In genomic region chr11:6587360-6587953, GRCh38 we compare ENCODE assay signal across 16 cellular contexts. TPM values are rescaled to one million over a fixed set of nuclear protein-coding genes. Genes with fewer than 3 reads are reported as not detected.
DNase-seq lines count a peak whose midpoint lies in the region; ATAC-seq and TF ChIP-seq lines count a peak whose summit lies in the region.
"Had no signal": no experiment of that assay in that cellular context is flagged by ENCODE, and none has a peak within 500 bp of the region (broad histone marks: within the 10 kb centered on the region; RNA-seq: fewer than 3 reads in every experiment).

No MANE protein-coding gene starts in this region.

- H3K36me3 ChIP-seq in left lung: peaks cover 0 to 28% of the 10 kb centered on the region in 2 donors

- peaks cover 3 to 24% of the 10 kb centered on the region in 2 donors for H3K9me3 ChIP-seq in left lung

- TF ChIP-seq CTCF in left lung (IDR thresholded peaks at IDR 0.05): no peak

- peak overlapping the region; percentile 54 for H3K27ac ChIP-seq in caudate nucleus (ENCODE audit: low read depth, low read length)
- no peak overlapping the region for H3K27ac ChIP-seq in left lung
- peak overlapping the region; percentile 21 for H3K27ac ChIP-seq in substantia nigra (ENCODE audit: low read depth, low read length, poor library complexity, severe bottlenecking)

- DNase-seq in NCI-H1105 treated with DMSO at 0.1 percent for 48 hours (lab: John Stamatoyannopoulos, UW): peak; percentile 16
- DNase-seq in NCI-H1105 (lab: John Stamatoyannopoulos, UW): no peak
- peak in 25 of 61 donors; percentile 18 to 87 (median 37) for DNase-seq in caudate nucleus (lab: John Stamatoyannopoulos, UW)
- no peak for DNase-seq in left lung
- DNase-seq in substantia nigra (lab: John Stamatoyannopoulos, UW): peak in 27 of 49 donors; percentile 17 to 73 (median 41)
- DNase-seq in glomerular visceral epithelial cell (ENCODE audit: extremely low spot score): no peak
- DNase-seq: activated CD4-positive, alpha-beta memory T cell treated with anti-CD3 and anti-CD28 coated beads, Interleukin-2, amount 10 ng/mL, durations not matched to agents 7 days and 5 days; islet precursor cell; naive B cell; NCI-H1417 treated with DMSO at 0.1 percent for 48 hours; PC-3; stimulated activated naive CD8-positive, alpha-beta T cell treated with anti-CD3 and anti-CD28 coated beads, Interleukin-15, Interleukin-2, amounts not matched to agents 100 U/mL and 50 U/mL, for 24 hours had no signal

- no peak overlapping the region for H3K4me3 ChIP-seq in left lung
- H3K4me3 ChIP-seq: K562, skin epidermis had no signal

- no peaks in the 10 kb centered on the region for H3K4me1 ChIP-seq in left lung

- peak; percentile 30 for ATAC-seq in left lung
- no peak for ATAC-seq in GM18870 (IDR thresholded peaks at IDR 0.05; ENCODE audit: unreplicated experiment)
- ATAC-seq in HG02973 (IDR thresholded peaks at IDR 0.05; ENCODE audit: unreplicated experiment): no peak
- ATAC-seq: K562, PC-3 had no signal

- no peaks in the 10 kb centered on the region for H3K27me3 ChIP-seq in left lung

- intact Hi-C loops in left lung (cut with DNase I): no loop called here

RNA-seq across cellular contexts. Expression of gene RRP8, which starts 16.0 kb away (rescaled TPM):
- 10 to 100 TPM; 18.0 to 19.5 TPM for total RNA-seq in left lung

RNA-seq across cellular contexts. Expression of gene ILK, which starts 16.1 kb away (rescaled TPM):
- 100 to 1,000 TPM; 155 to 165 TPM for total RNA-seq in left lung

RNA-seq across cellular contexts. Expression of gene TAF10, which starts 24.6 kb away (rescaled TPM):
- 100 to 1,000 TPM; 127 TPM for total RNA-seq in left lung

RNA-seq across cellular contexts. Expression of gene TPP1, which starts 31.8 kb away (rescaled TPM):
- 100 to 1,000 TPM; 202 to 264 TPM for total RNA-seq in left lung

Comparison
In these comparisons a context has a peak if more than half of its experiments do, and no peak if none do; other contexts are left out.
1. DNase-seq: peak in NCI-H1105 treated with DMSO at 0.1 percent for 48 hours (single experiment) and substantia nigra (27 of 49); none in NCI-H1105 (single experiment), left lung (0 of 2) and glomerular visceral epithelial cell (single experiment).
2. H3K27ac ChIP-seq: peak in caudate nucleus (single experiment) and substantia nigra (single experiment); none in left lung (0 of 2).